ENCODE assay signal across 18 cellular contexts in the genomic region with DNA sequence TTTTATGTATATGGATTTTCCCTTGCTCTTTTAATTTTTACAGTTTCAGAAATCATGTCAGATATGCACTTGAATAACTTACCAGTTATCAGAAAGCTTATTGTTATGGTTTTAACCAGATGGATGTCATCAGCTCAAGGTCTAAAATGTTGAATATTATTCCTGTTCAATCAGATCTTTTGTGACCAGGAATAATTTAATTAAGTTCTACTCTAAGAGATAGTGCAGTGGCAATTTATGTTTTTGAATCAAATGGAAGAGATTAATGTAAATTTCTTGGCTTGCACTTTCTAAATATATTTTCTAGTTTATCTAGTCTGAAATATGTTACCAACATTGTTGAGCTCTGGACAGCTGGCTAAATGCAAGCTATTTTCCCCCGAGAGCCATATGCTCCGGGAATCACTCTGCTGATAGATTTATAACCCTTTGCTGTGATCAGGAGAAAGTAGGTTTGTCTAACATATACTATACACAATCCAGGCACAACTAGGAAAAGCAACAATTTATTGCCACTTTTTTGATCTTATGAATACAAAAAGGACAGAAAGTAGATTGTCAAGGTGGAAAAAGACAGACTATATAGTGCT.
"Had no signal": no experiment of that assay in that cellular context is flagged by ENCODE, and none has a peak within 500 bp of the region (broad histone marks: within the 10 kb centered on the region; RNA-seq: fewer than 3 reads in every experiment).

No MANE protein-coding gene starts in this region.

- H3K36me3 ChIP-seq: brain microvascular endothelial cell, left lung, pancreas, thyroid gland, upper lobe of right lung had no signal

- DNase-seq: activated CD4-positive, alpha-beta memory T cell treated with anti-CD3 and anti-CD28 coated beads, Interleukin-2, amount 10 ng/mL, durations not matched to agents 7 days and 5 days; activated CD4-positive, alpha-beta T cell treated with anti-CD3 and anti-CD28 coated beads, Interleukin-2, amount 10 ng/mL, durations not matched to agents 24 days and 14 days; activated CD8-positive, alpha-beta memory T cell treated with anti-CD3 and anti-CD28 coated beads, Interleukin-2, amount 10 ng/mL, durations not matched to agents 7 days and 5 days; activated gamma-delta T cell; activated T-cell treated with anti-CD3 and anti-CD28 coated beads for 4 hours; aorta; brain microvascular endothelial cell; caudate nucleus; effector memory CD4-positive, alpha-beta T cell; foreskin keratinocyte; left lung; pancreas; right cardiac atrium; stimulated activated CD4-positive, alpha-beta T cell treated with anti-CD3 and anti-CD28 coated beads, Interleukin-1b, Interleukin-23, amount 100 ng/mL, for 48 hours; substantia nigra; thyroid gland; upper lobe of right lung had no signal

- H3K9me3 ChIP-seq: left lung, pancreas, thyroid gland, upper lobe of right lung had no signal

- H3K4me1 ChIP-seq: foreskin keratinocyte, left lung, pancreas, thyroid gland, upper lobe of right lung had no signal

- H3K27me3 ChIP-seq: brain microvascular endothelial cell, left lung, pancreas, thyroid gland, upper lobe of right lung had no signal

- H3K4me3 ChIP-seq: left lung, lung, pancreas, thyroid gland, upper lobe of right lung had no signal

- H3K27ac ChIP-seq: brain microvascular endothelial cell, foreskin keratinocyte, left lung, pancreas, thyroid gland, upper lobe of right lung had no signal
